9 cellular contexts compared by ENCODE assay signal in the genomic region with DNA sequence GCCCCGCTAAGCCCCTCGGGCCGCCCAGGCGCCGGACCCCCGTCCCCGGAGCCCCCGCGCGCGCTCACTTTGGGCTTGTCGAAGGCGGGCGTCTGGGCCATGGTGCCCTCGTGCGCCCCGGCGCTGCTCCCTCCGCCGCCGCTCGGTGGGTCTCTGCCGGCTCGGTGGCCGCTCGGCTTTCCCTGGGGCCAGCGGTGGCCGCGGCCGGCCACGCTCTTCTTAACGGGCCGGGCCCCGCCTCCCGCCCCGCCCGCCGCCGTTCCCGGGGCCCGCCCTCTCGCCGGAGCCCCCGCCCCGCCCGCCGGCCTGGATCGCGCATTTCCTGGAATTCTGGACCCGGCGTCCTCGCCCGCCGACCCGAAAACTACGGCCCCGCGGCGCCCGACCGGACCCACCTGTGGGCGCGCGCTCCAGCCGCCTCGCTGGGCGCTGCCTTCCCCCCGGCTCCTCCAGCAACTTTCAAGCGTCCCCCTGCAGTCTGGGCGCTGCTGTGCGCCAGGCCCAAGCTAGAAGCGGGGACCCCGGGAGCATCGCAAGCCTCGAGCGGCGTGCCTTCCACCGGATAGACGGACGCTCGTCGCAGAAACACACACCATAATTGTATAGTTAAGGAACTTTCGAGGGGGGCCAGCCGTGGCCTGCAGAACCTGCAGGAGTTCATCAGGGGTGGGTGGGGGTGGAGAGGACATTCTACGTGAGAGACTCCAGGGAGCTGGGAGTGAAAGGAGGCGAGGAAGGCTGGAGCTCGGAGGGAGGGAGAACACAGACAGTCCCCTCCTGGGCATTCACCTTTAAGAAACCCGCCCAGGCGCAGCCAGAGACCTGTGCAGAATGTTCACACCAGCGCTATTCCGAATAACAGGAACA. TPM values are rescaled to one million over a fixed set of nuclear protein-coding genes. Genes with fewer than 3 reads are reported as not detected.
DNase-seq lines count a peak whose midpoint lies in the region; ATAC-seq, FAIRE-seq and TF ChIP-seq lines count a peak whose summit lies in the region.
"Had no signal": no experiment of that assay in that cellular context is flagged by ENCODE, and none has a peak within 500 bp of the region (broad histone marks: within the 10 kb centered on the region; RNA-seq: fewer than 3 reads in every experiment).

A gene (minus strand): TSS at position 193 of the 867 bp plus-strand sequence. CDS start 92 bp downstream, at position 101.

- under 1% methylated on average over 91 of the region's 91 CpGs for WGBS in right cardiac atrium
- WGBS in psoas muscle, 3 donors = 0 to 1% (median 1%) methylated on average over 39 to 91 of the region's 91 CpGs

- no peak for FAIRE-seq in astrocyte (lab: Jason Lieb, UNC)
- FAIRE-seq: endometrium had no signal

- peak within 1 kb of the TSS; percentile 91 for H2AFZ ChIP-seq in astrocyte (ENCODE audit: low read depth, low read length)

- no peaks in the 10 kb centered on the region for H3K79me2 ChIP-seq in astrocyte (ENCODE audit: insufficient read depth, low read length)

- no peaks in the 10 kb centered on the region for H3K36me3 ChIP-seq in SJSA1
- no peaks in the 10 kb centered on the region for H3K36me3 ChIP-seq in astrocyte (ENCODE audit: insufficient read depth, low read length)
- no peaks in the 10 kb centered on the region for H3K36me3 ChIP-seq in psoas muscle (ENCODE audit: insufficient read depth in 1 of 2, low read depth in 1 of 2)

- H3K4me3 ChIP-seq in SJSA1 (peak within 1 kb of the TSS; percentile 61), astrocyte (ENCODE audit: insufficient read depth, low read depth, low read length) (peak within 1 kb of the TSS; percentile 74), right cardiac atrium (ENCODE audit: low read length) (peak within 1 kb of the TSS; percentile 61), psoas muscle (peak within 1 kb of the TSS; percentile 83)

- H3K4me2 ChIP-seq in astrocyte (ENCODE audit: low read length) = peak within 1 kb of the TSS; percentile 100

- H3K4me1 ChIP-seq in SJSA1 (replicated peaks) (peaks cover 21% of the 10 kb centered on the region), astrocyte (ENCODE audit: insufficient read depth, low read length) (peaks cover 20% of the 10 kb centered on the region), right cardiac atrium (ENCODE audit: control insufficient read depth, insufficient read depth, low read length) (peaks cover 5% of the 10 kb centered on the region), psoas muscle (peaks cover 6% of the 10 kb centered on the region)

- DNase-seq in GM03348 (ENCODE audit: low spot score) = peak; percentile 95
- peak; percentile 28 for DNase-seq in HS-5 (ENCODE audit: low read depth)
- peak; percentile 55 to 66 for DNase-seq in SJSA1 (ENCODE audit: low read depth in 1 of 2, low spot score in 2 of 2)
- DNase-seq in astrocyte (ENCODE audit: low read depth) = peak; percentile 15
- DNase-seq in right cardiac atrium = peak; percentile 71 to 92 (median 91)
- peak; percentile 71 for DNase-seq in psoas muscle
- no peak for DNase-seq in SKM-1 (lab: John Stamatoyannopoulos, UW; ENCODE audit: unreplicated experiment)

- H3K9me3 ChIP-seq in SJSA1 (replicated peaks) (no peaks in the 10 kb centered on the region; the same call in 1 of the 2 replicates), astrocyte (ENCODE audit: insufficient read depth, low read depth, low read length) (peaks cover 2% of the 10 kb centered on the region), right cardiac atrium (ENCODE audit: control insufficient read depth, low read length) (no peaks in the 10 kb centered on the region), psoas muscle (no peaks in the 10 kb centered on the region)

- H3K27ac ChIP-seq in SJSA1 (no peak within 1 kb of the TSS), astrocyte (ENCODE audit: low read depth, low read length) (no peak within 1 kb of the TSS), right cardiac atrium (ENCODE audit: low read length) (peak within 1 kb of the TSS; percentile 32), psoas muscle (peak within 1 kb of the TSS; percentile 58)

- ATAC-seq in right cardiac atrium (peak; percentile 88 to 89), psoas muscle (peak; percentile 69 to 86 (median 80)), GM21825 (IDR thresholded peaks at IDR 0.05; ENCODE audit: unreplicated experiment) (no peak)

- peak within 1 kb of the TSS; percentile 83 for H3K4me3 Mint-ChIP-seq in astrocyte (ENCODE audit: unreplicated experiment)

- intact Hi-C loops in right cardiac atrium (cut with DNase I) (no loop called here), psoas muscle (cut with DNase I) (no loop called here)

- TF ChIP-seq CTCF in astrocyte (IDR thresholded peaks at IDR 0.05; ENCODE audit: insufficient read depth, low read depth, low read length) (no peak), psoas muscle (IDR thresholded peaks at IDR 0.05) (no peak)

- H3K9me3 Mint-ChIP-seq in astrocyte (ENCODE audit: unreplicated experiment) = peaks cover 3% of the 10 kb centered on the region

- peak within 1 kb of the TSS; percentile 73 for H3K9ac ChIP-seq in astrocyte (ENCODE audit: low read length)

- peaks cover 20% of the 10 kb centered on the region for H3K4me1 Mint-ChIP-seq in astrocyte (ENCODE audit: low read depth, unreplicated experiment)

- no peaks in the 10 kb centered on the region for H3K27me3 ChIP-seq in SJSA1 (replicated peaks)
- H3K27me3 ChIP-seq in astrocyte (ENCODE audit: insufficient read depth, low read length) = peaks cover 14% of the 10 kb centered on the region
- H3K27me3 ChIP-seq in right cardiac atrium (ENCODE audit: control insufficient read depth, insufficient read depth) = no peaks in the 10 kb centered on the region
- no peaks in the 10 kb centered on the region for H3K27me3 ChIP-seq in psoas muscle (ENCODE audit: insufficient read depth in 3 of 3, low read length in 2 of 3)

- H3K27ac Mint-ChIP-seq in astrocyte (ENCODE audit: unreplicated experiment) = peak within 1 kb of the TSS; percentile 53

- peaks cover 11% of the 10 kb centered on the region for H3K27me3 Mint-ChIP-seq in astrocyte (ENCODE audit: low read depth, unreplicated experiment)

- H4K20me1 ChIP-seq in astrocyte (ENCODE audit: insufficient read depth, low read length) = no peaks in the 10 kb centered on the region

- H3K36me3 Mint-ChIP-seq in astrocyte (ENCODE audit: low read depth, unreplicated experiment) = no peaks in the 10 kb centered on the region

RNA-seq across cellular contexts. Expression of the gene that starts here (rescaled TPM):
- total RNA-seq in SJSA1 (2014; rRNA removed; shearing (Covaris generic)) = 8.8 and 9.6 TPM in 2 replicates
- total RNA-seq in astrocyte (67.5 and 68.5 TPM in 2 replicates), right cardiac atrium (10 to 100 TPM; 11.6 to 22.8 (median 12.4) TPM), psoas muscle (1 to 10 TPM; 3.3 to 4.9 (median 4.0) TPM)
- polyA plus RNA-seq in right cardiac atrium (12.4 TPM), psoas muscle (1 to 10 TPM; 3.5 to 5.8 (median 4.2) TPM)

Comparison
In these comparisons a context has a peak if more than half of its experiments do, and no peak if none do; other contexts are left out.
1. H3K27ac ChIP-seq: peak in right cardiac atrium (single experiment) and psoas muscle (single experiment); none in SJSA1 (single experiment) and astrocyte (single experiment).
2. Peak in every context shown above with its lines, with median percentiles within 50 percentile points of each other: H3K4me3 ChIP-seq.